20 cellular contexts compared by ENCODE assay signal in the genomic region with DNA sequence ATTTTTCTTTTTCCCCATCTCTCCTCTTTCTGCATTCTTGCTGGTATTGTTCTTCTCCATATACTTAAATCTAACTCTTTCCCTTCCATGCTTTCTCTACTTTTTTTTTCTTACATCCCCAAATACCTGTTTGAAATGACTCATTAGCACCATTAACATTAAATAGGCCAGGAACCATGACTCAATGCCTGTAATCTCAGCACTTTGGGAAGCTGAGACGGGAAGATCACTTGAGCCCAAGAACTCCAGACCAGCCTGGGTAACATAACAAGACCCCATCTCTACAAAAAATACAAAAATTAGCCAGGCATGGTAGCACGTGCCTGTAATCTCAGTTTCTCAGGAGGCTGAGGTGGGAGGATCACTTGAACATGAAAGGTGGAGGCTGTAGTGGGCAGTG.
DNase-seq lines count a peak whose midpoint lies in the region; ATAC-seq lines count a peak whose summit lies in the region.
"Had no signal": no experiment of that assay in that cellular context is flagged by ENCODE, and none has a peak within 500 bp of the region (broad histone marks: within the 10 kb centered on the region; RNA-seq: fewer than 3 reads in every experiment).

No MANE protein-coding gene starts in this region.

- H3K36me3 Mint-ChIP-seq in activated naive CD8-positive, alpha-beta T cell treated with anti-CD3 and anti-CD28 coated beads, Interleukin-2, amount 50 U/mL, for 24 hours (ENCODE audit: low read depth): peaks cover 21% of the 10 kb centered on the region
- H3K36me3 Mint-ChIP-seq: CD8-positive, alpha-beta memory T cell had no signal

- DNase-seq in Daoy (ENCODE audit: low read depth): peak; percentile 11
- peak; percentile 0 for DNase-seq in HPDE6-E6E7 (ENCODE audit: extremely low spot score)
- DNase-seq in activated naive CD8-positive, alpha-beta T cell treated with anti-CD3 and anti-CD28 coated beads, Interleukin-2, amount 50 U/mL, for 24 hours: no peak
- DNase-seq in islet precursor cell: peak; percentile 61
- DNase-seq in GOT3 (lab: John Stamatoyannopoulos, UW): no peak
- DNase-seq in COLO668 (lab: John Stamatoyannopoulos, UW; ENCODE audit: unreplicated experiment): no peak
- DNase-seq: ACHN; C1 segment of cervical spinal cord; CD8-positive, alpha-beta memory T cell; DMS79 treated with DMSO at 0.1 percent for 48 hours; H9; IMR-90; Karpas-422; MM.1S; NCI-H1092; NCI-H146; NCI-H2029 treated with DMSO at 0.1 percent for 48 hours; SHP77 treated with DMSO at 0.1 percent for 48 hours; SK-N-SH had no signal

- no peaks in the 10 kb centered on the region for H3K27me3 Mint-ChIP-seq in activated naive CD8-positive, alpha-beta T cell treated with anti-CD3 and anti-CD28 coated beads, Interleukin-2, amount 50 U/mL, for 24 hours

- H3K4me3 Mint-ChIP-seq in activated naive CD8-positive, alpha-beta T cell treated with anti-CD3 and anti-CD28 coated beads, Interleukin-2, amount 50 U/mL, for 24 hours: peak overlapping the region; percentile 64
- H3K4me3 Mint-ChIP-seq: CD8-positive, alpha-beta memory T cell; H9 had no signal

- ATAC-seq in activated naive CD8-positive, alpha-beta T cell treated with anti-CD3 and anti-CD28 coated beads, Interleukin-2, amount 50 U/mL, for 24 hours: no peak
- ATAC-seq in GM21723 (IDR thresholded peaks at IDR 0.05; ENCODE audit: unreplicated experiment): no peak

- H3K27ac Mint-ChIP-seq in activated naive CD8-positive, alpha-beta T cell treated with anti-CD3 and anti-CD28 coated beads, Interleukin-2, amount 50 U/mL, for 24 hours: peak overlapping the region; percentile 78
- H3K27ac Mint-ChIP-seq: H9 had no signal

- peaks cover 28% of the 10 kb centered on the region for H3K9me3 Mint-ChIP-seq in activated naive CD8-positive, alpha-beta T cell treated with anti-CD3 and anti-CD28 coated beads, Interleukin-2, amount 50 U/mL, for 24 hours
- H3K9me3 Mint-ChIP-seq: H9 had no signal

- peaks cover 51% of the 10 kb centered on the region for H3K4me1 Mint-ChIP-seq in activated naive CD8-positive, alpha-beta T cell treated with anti-CD3 and anti-CD28 coated beads, Interleukin-2, amount 50 U/mL, for 24 hours

Comparison
In these comparisons a context has a peak if more than half of its experiments do, and no peak if none do; other contexts are left out.
1. DNase-seq: peak in Daoy (single experiment), HPDE6-E6E7 (single experiment) and islet precursor cell (single experiment); none in activated naive CD8-positive, alpha-beta T cell treated with anti-CD3 and anti-CD28 coated beads, Interleukin-2, amount 50 U/mL, for 24 hours (single experiment), GOT3 (single experiment) and COLO668 (single experiment).